Comparison of ENCODE assay signal across 8 cellular contexts in genomic region chr10:131786756-131787605, GRCh38.
A peak's percentile ranks its signal among the peaks of the same experiment; 100 is the strongest.
DNase-seq lines count a peak whose midpoint lies in the region; ATAC-seq, FAIRE-seq and TF ChIP-seq lines count a peak whose summit lies in the region.

No MANE protein-coding gene starts in this region.

- no peaks in the 10 kb centered on the region for H3K9me3 Mint-ChIP-seq in type B pancreatic cell

- in situ Hi-C loops in GM12878 (cut with MboI) = loop anchor here (5.0 kb wide), 1 partner anchor 1600 kb away; no protein-coding TSS in a partner anchor

- TF ChIP-seq POLR2A in GM12878 (IDR thresholded peaks at IDR 0.05; ENCODE audit: low read depth, low read length) (no peak), right lobe of liver (IDR thresholded peaks at IDR 0.05) (no peak)

- POLR2A ChIA-PET in GM12878 (lab: Charles Lee) = no interaction called here

- RAD21 ChIA-PET in GM12878 (lab: Charles Lee; ENCODE audit: unreplicated experiment) = no interaction called here

- SMC1A ChIA-PET in GM12878 (lab: Charles Lee; ENCODE audit: uncharacterized antibody, unreplicated experiment) = interaction anchor here (0.6 to 3.2 kb wide), 5 partner anchors 25 to 335 kb away, joined by 3 to 13 read pairs (median 4); no protein-coding TSS in a partner anchor

- TF ChIP-seq RAD21 in GM12878 (IDR thresholded peaks at IDR 0.05; ENCODE audit: insufficient read depth, low read depth, low read length) = peak; percentile 78

- CTCF ChIA-PET in GM12878 (lab: Yijun Ruan, JAX) = interaction anchor here (0.9 to 1.6 kb wide), 4 partner anchors 70 to 306 kb away, joined by 3 read pairs; no protein-coding TSS in a partner anchor

- no peak overlapping the region for H3K4me2 ChIP-seq in GM12878 (ENCODE audit: control insufficient read depth, insufficient read depth)

- no peaks in the 10 kb centered on the region for H4K20me1 ChIP-seq in GM12878 (ENCODE audit: control insufficient read depth, insufficient read depth)

- no peak for ATAC-seq in heart right ventricle
- no peak for ATAC-seq in Right ventricle myocardium inferior
- ATAC-seq in GM12878 = no peak
- ATAC-seq in right lobe of liver = peak; percentile 49 to 79 (median 72)
- no peak for ATAC-seq in HG03520 (IDR thresholded peaks at IDR 0.05; ENCODE audit: unreplicated experiment)
- ATAC-seq in GM18858 (IDR thresholded peaks at IDR 0.05; ENCODE audit: unreplicated experiment) = no peak

- H3K9me3 ChIP-seq in heart right ventricle = no peaks in the 10 kb centered on the region
- H3K9me3 ChIP-seq in GM12878 (replicated peaks; ENCODE audit: control insufficient read depth, insufficient read depth, low read length) = no peaks in the 10 kb centered on the region; the same call in 2 of the 3 replicates
- no peaks in the 10 kb centered on the region for H3K9me3 ChIP-seq in right lobe of liver

- H3K79me2 ChIP-seq in GM12878 (ENCODE audit: control insufficient read depth, insufficient read depth, low read length) = no peaks in the 10 kb centered on the region

- H3K27ac ChIP-seq in heart right ventricle (no peak overlapping the region), GM12878 (ENCODE audit: control insufficient read depth, insufficient read depth) (no peak overlapping the region), right lobe of liver (no peak overlapping the region)

- no peak overlapping the region for H3K9ac ChIP-seq in GM12878 (ENCODE audit: control insufficient read depth, insufficient read depth, low read length)

- TF ChIP-seq EP300 in GM12878 (IDR thresholded peaks at IDR 0.05; ENCODE audit: borderline replicate concordance in 1 of 2, control insufficient read depth in 1 of 2, low read depth in 2 of 2, low read length in 2 of 2) = no peak

- DNase-seq in heart right ventricle = peak in 1 of 2 donors; percentile 17
- DNase-seq in Right ventricle myocardium inferior (ENCODE audit: missing footprints) = no peak
- peak; percentile 26 for DNase-seq in NCI-H460 (ENCODE audit: extremely low read depth, low read depth)
- DNase-seq in GM12878 (ENCODE audit: low read depth, low spot score) = peak; percentile 2
- no peak for DNase-seq in right lobe of liver
- peak; percentile 52 for DNase-seq in type B pancreatic cell (ENCODE audit: extremely low spot score, unreplicated experiment)

- H3K4me1 Mint-ChIP-seq in type B pancreatic cell (ENCODE audit: unreplicated experiment) = no peaks in the 10 kb centered on the region

- H2AFZ ChIP-seq in GM12878 (ENCODE audit: control insufficient read depth, low read depth, low read length) = no peak overlapping the region

- H3K36me3 ChIP-seq in heart right ventricle (no peaks in the 10 kb centered on the region), GM12878 (ENCODE audit: control insufficient read depth in 2 of 2, insufficient read depth in 2 of 2, low read length in 1 of 2) (no peaks in the 10 kb centered on the region), right lobe of liver (no peaks in the 10 kb centered on the region)

- H3K27me3 Mint-ChIP-seq in type B pancreatic cell = peaks cover 14% of the 10 kb centered on the region

- intact Hi-C loops in heart right ventricle (cut with DNase I) (loop anchor here in 9 of 10 donors (2.0 to 10.0 kb wide), 9 partner anchors 332 to 1602 kb away; no protein-coding TSS in a partner anchor), Right ventricle myocardium inferior (cut with DNase I) (loop anchor here (5.0 kb wide), 1 partner anchor 1595 kb away; no protein-coding TSS in a partner anchor), GM12878 (cut with micrococcal nuclease; ENCODE audit: unreplicated experiment) (loop anchor here (2.0 kb wide), 1 partner anchor 332 kb away; no protein-coding TSS in a partner anchor), right lobe of liver (cut with DNase I) (loop anchor here in 1 of 2 donors (10.0 kb wide), 1 partner anchor 332 kb away; no protein-coding TSS in a partner anchor)

- no peak overlapping the region for H3K4me3 Mint-ChIP-seq in type B pancreatic cell

- H3K36me3 Mint-ChIP-seq in type B pancreatic cell = no peaks in the 10 kb centered on the region

- TF ChIP-seq CTCF in heart right ventricle (IDR thresholded peaks at IDR 0.05) (peak; percentile 48 to 77 (median 72)), GM12878 (IDR thresholded peaks at IDR 0.05 in 2 of 3, conservative IDR thresholded peaks at IDR 0.05 in 1 of 3; ENCODE audit: control insufficient read depth in 2 of 3, extremely low read depth in 1 of 3, insufficient read depth in 1 of 3, low read depth in 3 of 3, low read length in 3 of 3) (peak; percentile 56 to 62 (median 60); a peak in 5 of 6 replicates), right lobe of liver (IDR thresholded peaks at IDR 0.05) (peak; percentile 73 to 87 (median 79)), type B pancreatic cell (conservative IDR thresholded peaks at IDR 0.05) (peak; percentile 94)

- BruUV-seq in GM12878 (replicated peaks; lab: Mats Ljungman, UMichigan) = no TSS peak

- no peak overlapping the region for H3K27ac Mint-ChIP-seq in type B pancreatic cell

- peak; percentile 7 for FAIRE-seq in GM12878 (lab: Jason Lieb, UNC)

- 47 to 53% methylated on average over 13 of the region's 13 CpGs for WGBS in heart right ventricle, 2 donors
- WGBS in GM12878 (ENCODE audit: insufficient coverage, insufficient replicate concordance, low lambda C conversion rate, missing lambda C conversion rate) = 38% methylated on average over 13 of the region's 13 CpGs
- 40% methylated on average over 13 of the region's 13 CpGs for WGBS in right lobe of liver (ENCODE audit: insufficient coverage, low coverage, low lambda C conversion rate, missing lambda C conversion rate)

- no peak overlapping the region for H3K4me3 ChIP-seq in heart right ventricle
- H3K4me3 ChIP-seq in GM12878 = no peak overlapping the region
- no peak overlapping the region for H3K4me3 ChIP-seq in right lobe of liver

- H3K4me1 ChIP-seq in heart right ventricle = no peaks in the 10 kb centered on the region
- no peaks in the 10 kb centered on the region for H3K4me1 ChIP-seq in GM12878 (ENCODE audit: control insufficient read depth, insufficient read depth, low read length)
- H3K4me1 ChIP-seq in right lobe of liver = no peaks in the 10 kb centered on the region

- H3K27me3 ChIP-seq in heart right ventricle (peaks cover 0 to 26% (median 14%) of the 10 kb centered on the region in 7 donors), GM12878 (replicated peaks in 1 of 2; ENCODE audit: control insufficient read depth in 2 of 2, insufficient read depth in 2 of 2, low read length in 1 of 2) (no peaks in the 10 kb centered on the region), right lobe of liver (no peaks in the 10 kb centered on the region)

TF ChIP-seq in GM12878, 131 proteins besides CTCF, POLR2A, EP300 and RAD21:
- peak; percentile 77 for TF ChIP-seq SMC3 (IDR thresholded peaks at IDR 0.05; ENCODE audit: borderline replicate concordance, low read length)
- TF ChIP-seq ZNF274 (IDR thresholded peaks at IDR 0.05; ENCODE audit: insufficient read depth, insufficient read length) = no peak

Comparison
In these comparisons a context has a peak if more than half of its experiments do, and no peak if none do; other contexts are left out.
1. ATAC-seq: peak in right lobe of liver (4 of 4); none in heart right ventricle (0 of 8), Right ventricle myocardium inferior (single experiment), GM12878 (single experiment), HG03520 (single experiment) and GM18858 (single experiment).
2. DNase-seq: peak in NCI-H460 (single experiment), GM12878 (single experiment) and type B pancreatic cell (single experiment); none in Right ventricle myocardium inferior (single experiment) and right lobe of liver (0 of 3).
3. Peak in every context shown above with its lines, with median percentiles within 50 percentile points of each other: CTCF ChIP-seq.